ENCODE assay signal across 36 cellular contexts in the genomic region with DNA sequence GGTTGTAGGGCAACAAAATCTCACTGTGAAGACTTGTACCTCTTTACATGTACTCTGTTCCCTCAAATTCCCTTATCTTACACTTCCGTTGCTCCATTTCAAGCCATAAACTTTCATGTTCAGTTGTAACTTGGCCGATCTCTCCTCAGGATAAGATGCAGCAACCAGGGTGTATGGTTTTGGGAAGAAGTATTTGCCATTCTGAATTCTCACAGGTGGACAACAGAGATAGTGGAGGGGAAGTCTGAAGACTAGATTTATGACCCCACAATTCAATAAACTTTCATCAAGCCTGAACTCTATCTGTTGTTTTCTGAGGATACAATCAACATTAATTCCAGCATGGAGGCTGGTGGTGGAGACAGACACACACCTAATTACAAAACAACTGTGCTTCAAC. TPM values are rescaled to one million over a fixed set of nuclear protein-coding genes. Genes with fewer than 3 reads are reported as not detected.
DNase-seq lines count a peak whose midpoint lies in the region; ATAC-seq, FAIRE-seq and TF ChIP-seq lines count a peak whose summit lies in the region.
"Had no signal": no experiment of that assay in that cellular context is flagged by ENCODE, and none has a peak within 500 bp of the region (broad histone marks: within the 10 kb centered on the region; RNA-seq: fewer than 3 reads in every experiment).

No MANE protein-coding gene starts in this region.

- no peaks in the 10 kb centered on the region for H3K9me1 ChIP-seq in K562 (ENCODE audit: control insufficient read depth, insufficient read depth, low read length)

- peaks cover 0 to 1% (median 0%) of the 10 kb centered on the region in 7 donors for H3K9me3 Mint-ChIP-seq in CD4-positive, CD25-positive, alpha-beta regulatory T cell
- H3K9me3 Mint-ChIP-seq in IgD-negative memory B cell, result no peaks in the 10 kb centered on the region
- H3K9me3 Mint-ChIP-seq: CD14-positive monocyte; CD4-positive, alpha-beta memory T cell; CD4-positive, alpha-beta T cell; CD8-positive, alpha-beta memory T cell; CD8-positive, alpha-beta T cell had no signal

- H3K9me3 ChIP-seq in CD4-positive, CD25-positive, alpha-beta regulatory T cell (ENCODE audit: control insufficient read depth in 2 of 2, low read length in 2 of 2), result no peaks in the 10 kb centered on the region
- H3K9me3 ChIP-seq in K562 (replicated peaks; ENCODE audit: control insufficient read depth, insufficient read depth, low read depth, low read length) (no peaks in the 10 kb centered on the region), osteoblast (ENCODE audit: low read depth, low read length) (no peaks in the 10 kb centered on the region)
- H3K9me3 ChIP-seq: A549; BE2C; BLaER1; BLaER1 treated with 17β-estradiol and CSF1 and Interleukin-3, amounts not matched to agents 10 nM and 100 nM; Caco-2 had no signal

- TF ChIP-seq CTCF in K562 (IDR thresholded peaks at IDR 0.05 in 2 of 3, conservative IDR thresholded peaks at IDR 0.05 in 1 of 3; ENCODE audit: insufficient read depth in 2 of 3, low read depth in 1 of 3, low read length in 3 of 3) (no peak), osteoblast (IDR thresholded peaks at IDR 0.05; ENCODE audit: extremely low read depth, low read depth, low read length) (no peak)

- BruUV-seq in K562 (replicated peaks; lab: Mats Ljungman, UMichigan), result no TSS peak

- ATAC-seq in CD4-positive, CD25-positive, alpha-beta regulatory T cell (ENCODE audit: low read depth in 2 of 2), result no peak
- peak; percentile 64 for ATAC-seq in K562
- ATAC-seq in Right ventricle myocardium inferior, result no peak
- ATAC-seq: A549; CD8-positive, alpha-beta T cell had no signal

- no peaks in the 10 kb centered on the region for H3K27me3 Mint-ChIP-seq in CD4-positive, CD25-positive, alpha-beta regulatory T cell
- no peaks in the 10 kb centered on the region for H3K27me3 Mint-ChIP-seq in IgD-negative memory B cell
- H3K27me3 Mint-ChIP-seq: B cell; CD4-positive, alpha-beta memory T cell; CD4-positive, alpha-beta T cell; CD8-positive, alpha-beta memory T cell had no signal

- peak; percentile 84 for FAIRE-seq in K562 (lab: Jason Lieb, UNC)
- FAIRE-seq: A204.1, A549, D721Med had no signal

- intact Hi-C loops in K562 (cut with micrococcal nuclease), result no loop called here
- intact Hi-C loops in Right ventricle myocardium inferior (cut with DNase I), result no loop called here

- H3K27ac ChIP-seq in CD4-positive, CD25-positive, alpha-beta regulatory T cell (ENCODE audit: insufficient read depth, low read length, poor library complexity, severe bottlenecking), result no peak overlapping the region
- H3K27ac ChIP-seq in K562 (ENCODE audit: extremely low read depth, low read depth, low read length), result peak overlapping the region; percentile 51; the same call in 2 of the 3 replicates
- no peak overlapping the region for H3K27ac ChIP-seq in osteoblast (ENCODE audit: low read depth, low read length)
- H3K27ac ChIP-seq: 22Rv1; A549; BLaER1; BLaER1 treated with 17β-estradiol and CSF1 and Interleukin-3, amounts not matched to agents 10 nM and 100 nM; C4-2B had no signal

- H2AFZ ChIP-seq in K562 (ENCODE audit: low read depth, low read length) (no peak overlapping the region), osteoblast (ENCODE audit: low read length) (no peak overlapping the region)

- H3K4me1 ChIP-seq in CD4-positive, CD25-positive, alpha-beta regulatory T cell (ENCODE audit: control insufficient read depth, insufficient read depth, low read length, poor library complexity, severe bottlenecking), result no peaks in the 10 kb centered on the region
- H3K4me1 ChIP-seq in K562 (replicated peaks in 1 of 2; ENCODE audit: control insufficient read depth in 2 of 2, insufficient read depth in 2 of 2, low read length in 2 of 2) (peaks cover 15 to 35% of the 10 kb centered on the region in 2 experiments; a peak in 4 of 5 replicates), osteoblast (ENCODE audit: insufficient read depth, low read length) (no peaks in the 10 kb centered on the region)
- H3K4me1 ChIP-seq: A549; BE2C; BLaER1; BLaER1 treated with 17β-estradiol and CSF1 and Interleukin-3, amounts not matched to agents 10 nM and 100 nM; Caco-2 had no signal

- peaks cover 45% of the 10 kb centered on the region for H3K36me3 ChIP-seq in CD4-positive, CD25-positive, alpha-beta regulatory T cell (ENCODE audit: control insufficient read depth, insufficient read depth, low read length)
- H3K36me3 ChIP-seq in K562 (ENCODE audit: control insufficient read depth, insufficient read depth, low read length), result peaks cover 34% of the 10 kb centered on the region
- peaks cover 40% of the 10 kb centered on the region for H3K36me3 ChIP-seq in osteoblast (ENCODE audit: insufficient read depth, low read length)

- no peak for DNase-seq in CD4-positive, CD25-positive, alpha-beta regulatory T cell
- DNase-seq in K562 (ENCODE audit: extremely low read depth in 1 of 4, low spot score in 3 of 4) (peak in 2 of 4 experiments; percentile 46 to 62), osteoblast (ENCODE audit: insufficient read length, low spot score, missing footprints) (peak; percentile 66), SKM-1 treated with dmso at 0.1 percent for 144 hours (lab: John Stamatoyannopoulos, UW; ENCODE audit: unreplicated experiment) (no peak), Right ventricle myocardium inferior (ENCODE audit: missing footprints) (no peak), DMS 273 (lab: John Stamatoyannopoulos, UW; ENCODE audit: unreplicated experiment) (no peak), NCI-H2227 (lab: John Stamatoyannopoulos, UW; ENCODE audit: unreplicated experiment) (no peak)
- DNase-seq: 8988T; ACHN; AML-193; BE2C; C1 segment of cervical spinal cord; Caco-2; Calu3; CD4-positive, alpha-beta memory T cell; CD4-positive, alpha-beta T cell; CD8-positive, alpha-beta memory T cell; CD8-positive, alpha-beta T cell; COR-L47; DMS 273 treated with DMSO at 0.1 percent for 48 hours; DMS153; DMS53; DMS79; DMS79 treated with DMSO at 0.1 percent for 48 hours; DND-41; EL had no signal

- POLR2A ChIA-PET in K562 (lab: Yijun Ruan, JAX), result interaction anchor here (1.0 kb wide), 1 partner anchor 16 kb away, joined by 3 read pairs; no protein-coding TSS in a partner anchor

- 0% methylated on average over 2 of the region's 2 CpGs for WGBS in K562 (ENCODE audit: insufficient coverage, low coverage, missing lambda C conversion rate)

- H3K79me2 ChIP-seq in K562 (ENCODE audit: control insufficient read depth, insufficient read depth, low read length) (no peaks in the 10 kb centered on the region), osteoblast (ENCODE audit: insufficient read depth, low read length) (no peaks in the 10 kb centered on the region)

- peaks cover 0 to 9% (median 8%) of the 10 kb centered on the region in 4 donors for H3K4me1 Mint-ChIP-seq in CD4-positive, CD25-positive, alpha-beta regulatory T cell
- H3K4me1 Mint-ChIP-seq in IgD-negative memory B cell, result peaks cover 0 to 5% (median 0%) of the 10 kb centered on the region in 3 donors
- H3K4me1 Mint-ChIP-seq: B cell, CD14-positive monocyte had no signal

- H3K36me3 Mint-ChIP-seq in CD4-positive, CD25-positive, alpha-beta regulatory T cell, result peaks cover 46% of the 10 kb centered on the region
- peaks cover 15% of the 10 kb centered on the region for H3K36me3 Mint-ChIP-seq in IgD-negative memory B cell

- TF ChIP-seq RAD21 in K562 (CRISPR knock-in tag; conservative IDR thresholded peaks at IDR 0.05 in 1 of 2, IDR thresholded peaks at IDR 0.05 in 1 of 2), result no peak

- no peak overlapping the region for H3K4me3 Mint-ChIP-seq in CD4-positive, CD25-positive, alpha-beta regulatory T cell
- no peak overlapping the region for H3K4me3 Mint-ChIP-seq in IgD-negative memory B cell
- H3K4me3 Mint-ChIP-seq: B cell; CD14-positive monocyte; CD4-positive, alpha-beta memory T cell; CD4-positive, alpha-beta T cell; CD8-positive, alpha-beta memory T cell; CD8-positive, alpha-beta T cell had no signal

- no peaks in the 10 kb centered on the region; the same call in 1 of the 2 replicates for H4K20me1 ChIP-seq in K562 (replicated peaks; ENCODE audit: control insufficient read depth, insufficient read depth, low read length)
- H4K20me1 ChIP-seq in osteoblast (ENCODE audit: insufficient read depth, low read length), result peaks cover 3% of the 10 kb centered on the region
- H4K20me1 ChIP-seq: BLaER1; BLaER1 treated with 17β-estradiol and CSF1 and Interleukin-3, amounts not matched to agents 10 nM and 100 nM had no signal

- H3K4me2 ChIP-seq in K562 (ENCODE audit: insufficient read depth, low read length), result peak overlapping the region; percentile 56
- no peak overlapping the region for H3K4me2 ChIP-seq in osteoblast (ENCODE audit: insufficient read depth, low read length)
- H3K4me2 ChIP-seq: A549; BLaER1; BLaER1 treated with 17β-estradiol and CSF1 and Interleukin-3, amounts not matched to agents 10 nM and 100 nM had no signal

- TF ChIP-seq POLR2A in K562 (conservative IDR thresholded peaks at IDR 0.05), result no peak

- peak; percentile 80 for TF ChIP-seq EP300 in K562 (IDR thresholded peaks at IDR 0.05; ENCODE audit: low read length)

- in situ Hi-C loops in K562 (cut with MboI), result no loop called here

- no peaks in the 10 kb centered on the region for H3K27me3 ChIP-seq in CD4-positive, CD25-positive, alpha-beta regulatory T cell (ENCODE audit: control insufficient read depth, insufficient read depth, low read length)
- no peaks in the 10 kb centered on the region for H3K27me3 ChIP-seq in K562 (ENCODE audit: control insufficient read depth in 2 of 2, insufficient read depth in 2 of 2, low read length in 2 of 2)
- H3K27me3 ChIP-seq in osteoblast (ENCODE audit: insufficient read depth, low read length), result no peaks in the 10 kb centered on the region
- H3K27me3 ChIP-seq: BE2C; BLaER1; BLaER1 treated with 17β-estradiol and CSF1 and Interleukin-3, amounts not matched to agents 10 nM and 100 nM had no signal

- no peak overlapping the region for H3K9ac ChIP-seq in K562 (ENCODE audit: insufficient read depth in 1 of 2, low read depth in 2 of 2, low read length in 2 of 2)
- H3K9ac ChIP-seq: BLaER1; BLaER1 treated with 17β-estradiol and CSF1 and Interleukin-3, amounts not matched to agents 10 nM and 100 nM had no signal

- peak overlapping the region in 2 of 3 donors; percentile 9 to 31 for H3K27ac Mint-ChIP-seq in CD4-positive, CD25-positive, alpha-beta regulatory T cell
- H3K27ac Mint-ChIP-seq in IgD-negative memory B cell, result peak overlapping the region in 2 of 3 donors; percentile 65 to 84
- H3K27ac Mint-ChIP-seq: B cell; CD4-positive, alpha-beta T cell; CD8-positive, alpha-beta T cell had no signal

- H3K4me3 ChIP-seq in CD4-positive, CD25-positive, alpha-beta regulatory T cell (ENCODE audit: low read depth, low read length), result no peak overlapping the region
- H3K4me3 ChIP-seq in K562, result no peak overlapping the region
- no peak overlapping the region for H3K4me3 ChIP-seq in osteoblast (ENCODE audit: insufficient read depth, low read length)
- H3K4me3 ChIP-seq: A549; BLaER1; BLaER1 treated with 17β-estradiol and CSF1 and Interleukin-3, amounts not matched to agents 10 nM and 100 nM had no signal

- CTCF ChIA-PET in K562 (lab: Yijun Ruan, JAX; ENCODE audit: low intra/inter-chr PET ratio), result no interaction called here

RNA-seq across cellular contexts. Expression of a gene that starts 27.5 kb away (rescaled TPM):
- total RNA-seq in CD4-positive, CD25-positive, alpha-beta regulatory T cell, result 29.1 TPM
- 1 to 10 TPM; 4.8 to 7.5 (median 6.3) TPM for polyA plus RNA-seq in CD4-positive, CD25-positive, alpha-beta regulatory T cell
- polyA plus RNA-seq in IgD-negative memory B cell (10.3 TPM), K562 (2011; rRNA removed) (15.9 and 18.9 TPM in 2 replicates), K562 (2014; fragmentation: Illumina TruSeq; extraction: Trizol) (6.6 and 8.5 TPM in 2 replicates), K562 (2014; fragmentation: Nextera tagmentation; extraction: Ambion mirVana) (1 to 10 TPM; 2.9 to 3.9 TPM), K562 (2014; rRNA removed) (11.0 and 11.8 TPM in 2 replicates)
- 51.0 and 72.8 TPM in 2 replicates for total RNA-seq in K562 (2011; cell fraction: chromatin; rRNA removed; ENCODE audit: low replicate concordance)
- 14.2 and 14.7 TPM in 2 replicates for total RNA-seq in K562 (2011; cell fraction: nucleolus; rRNA removed)
- total RNA-seq in K562 (2011; cell fraction: nucleoplasm; rRNA removed), result 34.2 and 46.8 TPM in 2 replicates
- total RNA-seq in K562 (2014; rRNA removed) (8.5 and 9.6 TPM in 2 replicates), K562 (2014; rRNA removed; fragmentation: Illumina TruSeq; extraction: Trizol) (7.3 and 10.2 TPM in 2 replicates), K562 (2015; rRNA removed; fragmentation: Illumina TruSeq; extraction: Trizol) (7.4 and 7.9 TPM in 2 replicates), K562 (2021) (9.5 and 10.5 TPM in 2 replicates), osteoblast (13.4 and 15.6 TPM in 2 replicates), Right ventricle myocardium inferior (16.4 TPM)
- polyA plus RNA-seq in K562 (2011; cell fraction: cytosol; rRNA removed), result 7.2 and 10.9 TPM in 2 replicates
- polyA plus RNA-seq in K562 (2011; cell fraction: nucleus; rRNA removed), result 54.3 and 62.6 TPM in 2 replicates
- polyA plus RNA-seq in K562 (2012), result 4.6 and 9.1 TPM in 2 replicates
- 24.1 and 24.7 TPM in 2 replicates for polyA minus RNA-seq in K562 (2011; rRNA and poly(A)+ RNA removed)
- 2.7 and 8.6 TPM in 2 replicates for polyA minus RNA-seq in K562 (2011; cell fraction: cytosol; rRNA and poly(A)+ RNA removed)
- 10.9 and 15.9 TPM in 2 replicates for polyA minus RNA-seq in K562 (2011; cell fraction: nucleus; rRNA and poly(A)+ RNA removed)

RNA-seq across cellular contexts. Expression of a gene that starts 51.4 kb away (rescaled TPM):
- 48.6 TPM for total RNA-seq in CD4-positive, CD25-positive, alpha-beta regulatory T cell
- 10 to 100 TPM; 60.6 to 63.7 (median 61.7) TPM for polyA plus RNA-seq in CD4-positive, CD25-positive, alpha-beta regulatory T cell
- polyA plus RNA-seq in IgD-negative memory B cell (92.7 TPM), K562 (2011; rRNA removed) (62.9 and 89.7 TPM in 2 replicates), K562 (2014; fragmentation: Illumina TruSeq; extraction: Trizol) (50.7 and 51.8 TPM in 2 replicates), K562 (2014; fragmentation: Nextera tagmentation; extraction: Ambion mirVana) (10 to 100 TPM; 25.4 to 26.3 TPM), K562 (2014; rRNA removed) (111 and 113 TPM in 2 replicates)
- 58.8 and 69.4 TPM in 2 replicates for total RNA-seq in K562 (2011; cell fraction: chromatin; rRNA removed; ENCODE audit: low replicate concordance)
- total RNA-seq in K562 (2011; cell fraction: nucleolus; rRNA removed), result 35.7 and 42.4 TPM in 2 replicates
- total RNA-seq in K562 (2011; cell fraction: nucleoplasm; rRNA removed), result 46.7 and 58.8 TPM in 2 replicates
- total RNA-seq in K562 (2014; rRNA removed) (63.8 and 64.3 TPM in 2 replicates), K562 (2014; rRNA removed; fragmentation: Illumina TruSeq; extraction: Trizol) (56.8 and 63.7 TPM in 2 replicates), K562 (2015; rRNA removed; fragmentation: Illumina TruSeq; extraction: Trizol) (63.9 and 64.1 TPM in 2 replicates), K562 (2021) (58.1 and 65.2 TPM in 2 replicates), osteoblast (9.8 and 11.8 TPM in 2 replicates), Right ventricle myocardium inferior (41.8 TPM)
- 44.8 TPM in 2 replicates for polyA plus RNA-seq in K562 (2011; cell fraction: cytosol; rRNA removed)
- 26.6 and 32.7 TPM in 2 replicates for polyA plus RNA-seq in K562 (2011; cell fraction: nucleus; rRNA removed)
- polyA plus RNA-seq in K562 (2012), result 58.5 and 69.9 TPM in 2 replicates
- 42.7 and 53.5 TPM in 2 replicates for polyA minus RNA-seq in K562 (2011; rRNA and poly(A)+ RNA removed)
- 15.4 and 22.6 TPM in 2 replicates for polyA minus RNA-seq in K562 (2011; cell fraction: cytosol; rRNA and poly(A)+ RNA removed)
- polyA minus RNA-seq in K562 (2011; cell fraction: nucleus; rRNA and poly(A)+ RNA removed), result 12.3 and 12.5 TPM in 2 replicates

RNA-seq across cellular contexts. Expression of a gene that starts 51.6 kb away (rescaled TPM):
- 1,242 TPM for total RNA-seq in CD4-positive, CD25-positive, alpha-beta regulatory T cell
- 1,000 to 10,000 TPM; 1,519 to 2,085 (median 1,866) TPM for polyA plus RNA-seq in CD4-positive, CD25-positive, alpha-beta regulatory T cell
- polyA plus RNA-seq in IgD-negative memory B cell, result 2,381 TPM
- 82.3 and 233 TPM in 2 replicates for total RNA-seq in K562 (2011; cell fraction: chromatin; rRNA removed; ENCODE audit: low replicate concordance)
- 710 and 759 TPM in 2 replicates for total RNA-seq in K562 (2011; cell fraction: nucleolus; rRNA removed)
- 556 and 654 TPM in 2 replicates for total RNA-seq in K562 (2011; cell fraction: nucleoplasm; rRNA removed)
- total RNA-seq in K562 (2014; rRNA removed), result 3,379 and 5,070 TPM in 2 replicates
- total RNA-seq in K562 (2014; rRNA removed; fragmentation: Illumina TruSeq; extraction: Trizol), result 1,284 and 1,755 TPM in 2 replicates
- 3,383 and 3,546 TPM in 2 replicates for total RNA-seq in K562 (2015; rRNA removed; fragmentation: Illumina TruSeq; extraction: Trizol)
- total RNA-seq in K562 (2021), result 2,106 and 2,300 TPM in 2 replicates
- polyA plus RNA-seq in K562 (2011; rRNA removed), result 2,343 and 2,530 TPM in 2 replicates
- 2,634 and 3,242 TPM in 2 replicates for polyA plus RNA-seq in K562 (2011; cell fraction: cytosol; rRNA removed)
- 2,032 and 2,780 TPM in 2 replicates for polyA plus RNA-seq in K562 (2011; cell fraction: nucleus; rRNA removed)
- polyA plus RNA-seq in K562 (2012), result 2,776 and 4,833 TPM in 2 replicates
- 3,405 and 3,414 TPM in 2 replicates for polyA plus RNA-seq in K562 (2014; fragmentation: Illumina TruSeq; extraction: Trizol)
- polyA plus RNA-seq in K562 (2014; fragmentation: Nextera tagmentation; extraction: Ambion mirVana), result 1,000 to 10,000 TPM; 4,709 to 5,101 TPM
- polyA plus RNA-seq in K562 (2014; rRNA removed), result 4,604 and 5,028 TPM in 2 replicates
- 286 and 426 TPM in 2 replicates for polyA minus RNA-seq in K562 (2011; rRNA and poly(A)+ RNA removed)
- polyA minus RNA-seq in K562 (2011; cell fraction: cytosol; rRNA and poly(A)+ RNA removed), result 256 and 334 TPM in 2 replicates
- polyA minus RNA-seq in K562 (2011; cell fraction: nucleus; rRNA and poly(A)+ RNA removed), result 214 and 338 TPM in 2 replicates
- 1,644 and 1,645 TPM in 2 replicates for total RNA-seq in osteoblast
- 752 TPM for total RNA-seq in Right ventricle myocardium inferior
